23 cellular contexts compared by ENCODE assay signal in the genomic region with DNA sequence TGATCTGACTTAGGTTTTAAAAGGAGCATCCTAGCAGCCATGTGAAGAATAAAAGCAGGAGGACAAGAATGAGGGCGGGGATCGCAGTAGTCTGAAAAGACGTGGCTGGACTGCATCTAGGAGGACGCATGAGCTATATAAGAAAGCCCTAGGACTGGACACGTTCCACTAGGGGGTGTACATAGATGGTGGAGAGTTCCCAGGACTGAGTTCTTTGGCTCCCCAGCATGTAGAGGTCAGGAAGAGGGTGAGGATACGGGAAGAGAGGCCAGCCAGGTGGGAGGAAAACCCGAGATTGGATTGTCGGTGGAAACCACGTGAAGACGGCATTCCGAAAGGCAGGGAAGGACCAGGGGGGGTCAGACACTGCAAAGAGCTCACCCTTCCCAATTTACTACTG.
A peak's percentile ranks its signal among the peaks of the same experiment; 100 is the strongest.
DNase-seq lines count a peak whose midpoint lies in the region; ATAC-seq, FAIRE-seq and TF ChIP-seq lines count a peak whose summit lies in the region.
"Had no signal": no experiment of that assay in that cellular context is flagged by ENCODE, and none has a peak within 500 bp of the region (broad histone marks: within the 10 kb centered on the region; RNA-seq: fewer than 3 reads in every experiment).

No MANE protein-coding gene starts in this region.

- H3K4me1 Mint-ChIP-seq in astrocyte (ENCODE audit: low read depth, unreplicated experiment) (peaks cover 4% of the 10 kb centered on the region), endothelial cell (ENCODE audit: unreplicated experiment) (peaks cover 19% of the 10 kb centered on the region)
- H3K4me1 Mint-ChIP-seq: CD8-positive, alpha-beta memory T cell; GM23338 had no signal

- H3K36me3 ChIP-seq in heart left ventricle (no peaks in the 10 kb centered on the region), astrocyte (ENCODE audit: insufficient read depth, low read length) (no peaks in the 10 kb centered on the region), upper lobe of right lung (no peaks in the 10 kb centered on the region)
- H3K36me3 ChIP-seq: HAP-1 had no signal

- TF ChIP-seq POLR2A in heart left ventricle (IDR thresholded peaks at IDR 0.05), result no peak

- TF ChIP-seq CTCF in heart left ventricle (IDR thresholded peaks at IDR 0.05), result peak in 5 of 12 donors; percentile 11 to 24 (median 15)
- no peak for TF ChIP-seq CTCF in astrocyte (IDR thresholded peaks at IDR 0.05; ENCODE audit: insufficient read depth, low read depth, low read length)
- no peak for TF ChIP-seq CTCF in endothelial cell (IDR thresholded peaks at IDR 0.05; ENCODE audit: unreplicated experiment)
- TF ChIP-seq CTCF in upper lobe of right lung (IDR thresholded peaks at IDR 0.05), result no peak

- H4K20me1 ChIP-seq in astrocyte (ENCODE audit: insufficient read depth, low read length), result no peaks in the 10 kb centered on the region

- intact Hi-C loops in heart left ventricle (cut with DNase I) (loop anchor here in 2 of 10 donors (5.0 to 10.0 kb wide), 2 partner anchors 38 to 55 kb away; no protein-coding TSS in a partner anchor), Right ventricle myocardium inferior (cut with DNase I) (no loop called here), upper lobe of right lung (cut with DNase I) (no loop called here)

- H3K27ac Mint-ChIP-seq in astrocyte (ENCODE audit: unreplicated experiment), result no peak overlapping the region
- H3K27ac Mint-ChIP-seq in endothelial cell (ENCODE audit: unreplicated experiment), result peak overlapping the region; percentile 16
- H3K27ac Mint-ChIP-seq: CD8-positive, alpha-beta memory T cell; GM23338 had no signal

- no peak overlapping the region for H3K9ac ChIP-seq in astrocyte (ENCODE audit: low read length)
- H3K9ac ChIP-seq: KMS-11 had no signal

- H3K36me3 Mint-ChIP-seq in astrocyte (ENCODE audit: low read depth, unreplicated experiment) (no peaks in the 10 kb centered on the region), endothelial cell (ENCODE audit: low read depth, unreplicated experiment) (no peaks in the 10 kb centered on the region)

- H3K9me3 ChIP-seq in heart left ventricle (no peaks in the 10 kb centered on the region), astrocyte (ENCODE audit: insufficient read depth, low read depth, low read length) (no peaks in the 10 kb centered on the region), upper lobe of right lung (no peaks in the 10 kb centered on the region)
- H3K9me3 ChIP-seq: HAP-1 had no signal

- H2AFZ ChIP-seq in astrocyte (ENCODE audit: low read depth, low read length), result no peak overlapping the region

- FAIRE-seq in astrocyte (lab: Jason Lieb, UNC), result no peak
- FAIRE-seq: GM12891, RCC 7860 had no signal

- no peaks in the 10 kb centered on the region for H3K79me2 ChIP-seq in astrocyte (ENCODE audit: insufficient read depth, low read length)

- no peak overlapping the region for H3K4me3 Mint-ChIP-seq in astrocyte (ENCODE audit: unreplicated experiment)
- no peak overlapping the region for H3K4me3 Mint-ChIP-seq in endothelial cell (ENCODE audit: unreplicated experiment)
- H3K4me3 Mint-ChIP-seq: CD8-positive, alpha-beta memory T cell; GM23338 had no signal

- DNase-seq in heart left ventricle (peak in 3 of 5 donors; percentile 25 to 30 (median 27)), Right ventricle myocardium inferior (ENCODE audit: missing footprints) (no peak), astrocyte (ENCODE audit: low read depth) (no peak), endothelial cell (ENCODE audit: low spot score) (no peak), upper lobe of right lung (no peak), middle frontal gyrus (ENCODE audit: extremely low spot score, low spot score) (no peak), KBM-7 (no peak)
- DNase-seq: 8988T; Calu3; CD8-positive, alpha-beta memory T cell; DMS153; NCI-H1105; NCI-H2029 treated with DMSO at 0.1 percent for 48 hours; NCI-H226; NCI-H510A treated with DMSO at 0.1 percent for 48 hours; NCI-H748 treated with DMSO at 0.1 percent for 48 hours had no signal

- peak overlapping the region; percentile 45 for H3K4me2 ChIP-seq in astrocyte (ENCODE audit: low read length)
- H3K4me2 ChIP-seq: GM23338, KMS-11 had no signal

- H3K27me3 ChIP-seq in heart left ventricle (no peaks in the 10 kb centered on the region), astrocyte (ENCODE audit: insufficient read depth, low read length) (no peaks in the 10 kb centered on the region), upper lobe of right lung (no peaks in the 10 kb centered on the region)

- peaks cover 0 to 29% (median 9%) of the 10 kb centered on the region in 12 donors for H3K4me1 ChIP-seq in heart left ventricle
- H3K4me1 ChIP-seq in astrocyte (ENCODE audit: insufficient read depth, low read length), result peaks cover 4% of the 10 kb centered on the region
- no peaks in the 10 kb centered on the region for H3K4me1 ChIP-seq in upper lobe of right lung
- H3K4me1 ChIP-seq: HAP-1 had no signal

- H3K4me3 ChIP-seq in heart left ventricle, result no peak overlapping the region
- no peak overlapping the region for H3K4me3 ChIP-seq in astrocyte (ENCODE audit: insufficient read depth, low read depth, low read length)
- H3K4me3 ChIP-seq in upper lobe of right lung, result no peak overlapping the region
- H3K4me3 ChIP-seq: GM23338, HAP-1 had no signal

- H3K27ac ChIP-seq in heart left ventricle (peak overlapping the region in 3 of 12 donors; percentile 13 to 38 (median 27)), astrocyte (ENCODE audit: low read depth, low read length) (no peak overlapping the region), upper lobe of right lung (no peak overlapping the region)
- H3K27ac ChIP-seq: C4-2B, KMS-11 had no signal

- H3K27me3 Mint-ChIP-seq in astrocyte (ENCODE audit: low read depth, unreplicated experiment), result no peaks in the 10 kb centered on the region
- no peaks in the 10 kb centered on the region for H3K27me3 Mint-ChIP-seq in endothelial cell (ENCODE audit: unreplicated experiment)

- in situ Hi-C loops in KBM-7 (cut with MboI; ENCODE audit: low pct_unique_long_range_greater_than_20kb, low sequenced_read_pairs), result no loop called here

- WGBS in heart left ventricle, 4 donors, result 60 to 78% (median 67%) methylated on average over 11 of the region's 11 CpGs

- ATAC-seq in heart left ventricle, result peak in 3 of 4 donors; percentile 67 to 83 (median 76)
- ATAC-seq in Right ventricle myocardium inferior, result no peak
- ATAC-seq in upper lobe of right lung, result peak; percentile 31
- no peak for ATAC-seq in HG02642 (IDR thresholded peaks at IDR 0.05; ENCODE audit: poor library complexity, unreplicated experiment)
- ATAC-seq: GM23338 had no signal

- no peaks in the 10 kb centered on the region for H3K9me3 Mint-ChIP-seq in astrocyte (ENCODE audit: unreplicated experiment)
- no peaks in the 10 kb centered on the region for H3K9me3 Mint-ChIP-seq in endothelial cell (ENCODE audit: unreplicated experiment)
- H3K9me3 Mint-ChIP-seq: GM23338 had no signal

Comparison
In these comparisons a context has a peak if more than half of its experiments do, and no peak if none do; other contexts are left out.
1. ATAC-seq: peak in heart left ventricle (3 of 4) and upper lobe of right lung (single experiment); none in Right ventricle myocardium inferior (single experiment) and HG02642 (single experiment).
2. DNase-seq: peak in heart left ventricle (3 of 5); none in Right ventricle myocardium inferior (single experiment), astrocyte (single experiment), endothelial cell (single experiment), upper lobe of right lung (single experiment), middle frontal gyrus (single experiment) and KBM-7 (single experiment).